ENCODE assay signal across 9 cellular contexts in genomic region chr20:47316776-47317126, GRCh38. TPM values are rescaled to one million over a fixed set of nuclear protein-coding genes. Genes with fewer than 3 reads are reported as not detected.
DNase-seq lines count a peak whose midpoint lies in the region; ATAC-seq and FAIRE-seq lines count a peak whose summit lies in the region.
"Had no signal": no experiment of that assay in that cellular context is flagged by ENCODE, and none has a peak within 500 bp of the region (broad histone marks: within the 10 kb centered on the region; RNA-seq: fewer than 3 reads in every experiment).

No MANE protein-coding gene starts in this region.

- H3K27ac ChIP-seq in HUES48 (ENCODE audit: low read depth, low read length) (peak overlapping the region; percentile 100), small intestine (ENCODE audit: low read depth in 1 of 2, low read length in 1 of 2) (peak overlapping the region; percentile 93 to 99)

- H3K9me3 Mint-ChIP-seq in activated naive CD8-positive, alpha-beta T cell (ENCODE audit: low read depth): no peaks in the 10 kb centered on the region
- H3K9me3 Mint-ChIP-seq in immature natural killer cell: no peaks in the 10 kb centered on the region

- H3K36me3 ChIP-seq in HUES48 (ENCODE audit: control insufficient read depth, insufficient read depth, low read length) (peaks cover 5% of the 10 kb centered on the region), small intestine (ENCODE audit: control insufficient read depth in 2 of 2, insufficient read depth in 2 of 2, low read length in 2 of 2) (no peaks in the 10 kb centered on the region)

- no peak for ATAC-seq in HG03097 (IDR thresholded peaks at IDR 0.05; ENCODE audit: low FRiP score, unreplicated experiment)

- DNase-seq in immature natural killer cell (no peak), small intestine (no peak), COLO668 (lab: John Stamatoyannopoulos, UW; ENCODE audit: unreplicated experiment) (no peak), cerebellar cortex (ENCODE audit: low spot score) (no peak), DMS114 treated with DMSO at 0.1 percent for 48 hours (lab: John Stamatoyannopoulos, UW; ENCODE audit: unreplicated experiment) (no peak)
- DNase-seq: NCI-H446 had no signal

- H3K36me3 Mint-ChIP-seq in activated naive CD8-positive, alpha-beta T cell: peaks cover 2% of the 10 kb centered on the region
- no peaks in the 10 kb centered on the region for H3K36me3 Mint-ChIP-seq in immature natural killer cell

- no peak for FAIRE-seq in small intestine (lab: Jason Lieb, UNC)

- WGBS in small intestine, 3 donors: 92 to 94% (median 94%) methylated on average over 3 of the region's 3 CpGs

- H3K9me3 ChIP-seq in HUES48 (ENCODE audit: control insufficient read depth, insufficient read depth, low read length) (no peaks in the 10 kb centered on the region), small intestine (ENCODE audit: control insufficient read depth, low read depth) (no peaks in the 10 kb centered on the region)

- peak overlapping the region; percentile 86 for H3K9ac ChIP-seq in HUES48 (ENCODE audit: low read depth, low read length)

- peaks cover 71% of the 10 kb centered on the region for H3K4me1 ChIP-seq in HUES48 (ENCODE audit: control insufficient read depth, insufficient read depth, low read length)
- peaks cover 15% of the 10 kb centered on the region in 2 donors for H3K4me1 ChIP-seq in small intestine (ENCODE audit: control insufficient read depth in 2 of 2, insufficient read depth in 1 of 2, low read depth in 1 of 2, low read length in 1 of 2)

- H3K4me3 ChIP-seq in HUES48 (ENCODE audit: low read depth, low read length) (no peak overlapping the region), small intestine (ENCODE audit: low read depth in 1 of 2, low read length in 2 of 2) (no peak overlapping the region)

- no peaks in the 10 kb centered on the region for H3K27me3 ChIP-seq in HUES48 (ENCODE audit: control insufficient read depth, insufficient read depth, low read length)
- H3K27me3 ChIP-seq in small intestine (ENCODE audit: control insufficient read depth in 2 of 2, insufficient read depth in 2 of 2, low read length in 2 of 2): no peaks in the 10 kb centered on the region

- H3K27me3 Mint-ChIP-seq in activated naive CD8-positive, alpha-beta T cell: no peaks in the 10 kb centered on the region
- H3K27me3 Mint-ChIP-seq in immature natural killer cell (ENCODE audit: low read depth in 3 of 3): peaks cover 0 to 5% (median 1%) of the 10 kb centered on the region in 3 donors

- H3K4me1 Mint-ChIP-seq in activated naive CD8-positive, alpha-beta T cell (ENCODE audit: low read depth): peaks cover 69% of the 10 kb centered on the region
- peaks cover 72 to 82% of the 10 kb centered on the region in 2 donors for H3K4me1 Mint-ChIP-seq in immature natural killer cell

- H3K4me3 Mint-ChIP-seq in activated naive CD8-positive, alpha-beta T cell: peak overlapping the region; percentile 45
- peak overlapping the region; percentile 6 to 59 (median 8) for H3K4me3 Mint-ChIP-seq in immature natural killer cell

- peak overlapping the region; percentile 96 for H3K27ac Mint-ChIP-seq in activated naive CD8-positive, alpha-beta T cell
- peak overlapping the region; percentile 75 to 96 (median 89) for H3K27ac Mint-ChIP-seq in immature natural killer cell

RNA-seq across cellular contexts. Expression of gene ZMYND8, which starts 39.7 kb away (rescaled TPM):
- 10 to 100 TPM in 1 of 3 donors, 1 to 10 TPM in 2; 3.4 to 16.9 (median 5.1) TPM for polyA plus RNA-seq in immature natural killer cell
- 10 to 100 TPM in 2 of 3 donors, 1 to 10 TPM in 1; 9.2 to 19.9 (median 12.8) TPM for polyA plus RNA-seq in small intestine
